In genomic region chr9:101376117-101376866, GRCh38 we compare ENCODE assay signal across 16 cellular contexts. TPM values are rescaled to one million over a fixed set of nuclear protein-coding genes. Genes with fewer than 3 reads are reported as not detected.
DNase-seq lines count a peak whose midpoint lies in the region; FAIRE-seq and TF ChIP-seq lines count a peak whose summit lies in the region.
"Had no signal": no experiment of that assay in that cellular context is flagged by ENCODE, and none has a peak within 500 bp of the region (broad histone marks: within the 10 kb centered on the region; RNA-seq: fewer than 3 reads in every experiment).

No MANE protein-coding gene starts in this region.

- no peak for TF ChIP-seq CTCF in bronchial epithelial cell (IDR thresholded peaks at IDR 0.05; ENCODE audit: insufficient read depth, low read length, severe bottlenecking)

- DNase-seq in AG08395 (ENCODE audit: low spot score) (peak; percentile 80), HTR-8/SVneo (ENCODE audit: insufficient read length, low spot score) (peak; percentile 69), bronchial epithelial cell (ENCODE audit: low read depth) (peak; percentile 67), middle frontal gyrus (ENCODE audit: extremely low spot score, low spot score) (peak; percentile 62), activated gamma-delta T cell (lab: John Stamatoyannopoulos, UW) (no peak), midbrain (lab: John Stamatoyannopoulos, UW) (no peak)
- no peak for DNase-seq in activated naive CD8-positive, alpha-beta T cell treated with anti-CD3 and anti-CD28 coated beads for 36 hours
- DNase-seq in T-helper 2 cell treated with Interferon-gamma antibody and Interleukin-4, amounts not matched to agents 5 μg/mL and 100 μg/mL, for 36 hours (ENCODE audit: low spot score) = no peak
- DNase-seq: activated CD4-positive, CD25-positive, alpha-beta regulatory T cell treated with anti-CD3 and anti-CD28 coated beads, Interleukin-2, amount 50 U/mL, for 72 hours; activated T-cell treated with anti-CD3 and anti-CD28 coated beads, Interleukin-2, amount 50 U/mL, for 4 hours; DND-41; NCI-H187 treated with DMSO at 0.1 percent for 48 hours had no signal

- no peaks in the 10 kb centered on the region for H3K27me3 ChIP-seq in bronchial epithelial cell (ENCODE audit: control insufficient read depth, insufficient read depth, low read length)
- H3K27me3 ChIP-seq: BLaER1, hepatocyte had no signal

- FAIRE-seq in HTR-8/SVneo (lab: Jason Lieb, UNC) (no peak), bronchial epithelial cell (lab: Jason Lieb, UNC) (no peak)
- FAIRE-seq: endometrium had no signal

- H3K4me3 ChIP-seq in bronchial epithelial cell (ENCODE audit: low read depth, low read length) = no peak overlapping the region
- H3K4me3 ChIP-seq: BLaER1, hepatocyte had no signal

- H3K27ac Mint-ChIP-seq in activated naive CD8-positive, alpha-beta T cell treated with anti-CD3 and anti-CD28 coated beads for 36 hours = no peak overlapping the region
- H3K27ac Mint-ChIP-seq in T-helper 2 cell treated with Interferon-gamma antibody and Interleukin-4, amounts not matched to agents 5 μg/mL and 100 μg/mL, for 36 hours = no peak overlapping the region
- H3K27ac Mint-ChIP-seq: IgD-negative memory B cell had no signal

- no peak overlapping the region for H3K4me3 Mint-ChIP-seq in activated naive CD8-positive, alpha-beta T cell treated with anti-CD3 and anti-CD28 coated beads for 36 hours
- H3K4me3 Mint-ChIP-seq in T-helper 2 cell treated with Interferon-gamma antibody and Interleukin-4, amounts not matched to agents 5 μg/mL and 100 μg/mL, for 36 hours = no peak overlapping the region
- H3K4me3 Mint-ChIP-seq: activated T-cell treated with anti-CD3 and anti-CD28 coated beads, Interleukin-2, amount 50 U/mL, for 4 hours; IgD-negative memory B cell had no signal

- H3K36me3 ChIP-seq in bronchial epithelial cell (ENCODE audit: control insufficient read depth, insufficient read depth, low read length) = no peaks in the 10 kb centered on the region
- H3K36me3 ChIP-seq: BLaER1 had no signal

- H3K4me1 Mint-ChIP-seq in activated naive CD8-positive, alpha-beta T cell treated with anti-CD3 and anti-CD28 coated beads for 36 hours = no peaks in the 10 kb centered on the region
- no peaks in the 10 kb centered on the region for H3K4me1 Mint-ChIP-seq in T-helper 2 cell treated with Interferon-gamma antibody and Interleukin-4, amounts not matched to agents 5 μg/mL and 100 μg/mL, for 36 hours (ENCODE audit: low read depth)
- H3K4me1 Mint-ChIP-seq: IgD-negative memory B cell had no signal

- H3K27me3 Mint-ChIP-seq in activated naive CD8-positive, alpha-beta T cell treated with anti-CD3 and anti-CD28 coated beads for 36 hours = peaks cover 4% of the 10 kb centered on the region
- peaks cover 3% of the 10 kb centered on the region for H3K27me3 Mint-ChIP-seq in T-helper 2 cell treated with Interferon-gamma antibody and Interleukin-4, amounts not matched to agents 5 μg/mL and 100 μg/mL, for 36 hours (ENCODE audit: low read depth)

- H3K36me3 Mint-ChIP-seq in activated naive CD8-positive, alpha-beta T cell treated with anti-CD3 and anti-CD28 coated beads for 36 hours = peaks cover 3% of the 10 kb centered on the region
- no peaks in the 10 kb centered on the region for H3K36me3 Mint-ChIP-seq in T-helper 2 cell treated with Interferon-gamma antibody and Interleukin-4, amounts not matched to agents 5 μg/mL and 100 μg/mL, for 36 hours (ENCODE audit: low read depth)
- H3K36me3 Mint-ChIP-seq: IgD-negative memory B cell had no signal

- H3K9me3 Mint-ChIP-seq in activated naive CD8-positive, alpha-beta T cell treated with anti-CD3 and anti-CD28 coated beads for 36 hours = peaks cover 2% of the 10 kb centered on the region
- no peaks in the 10 kb centered on the region for H3K9me3 Mint-ChIP-seq in T-helper 2 cell treated with Interferon-gamma antibody and Interleukin-4, amounts not matched to agents 5 μg/mL and 100 μg/mL, for 36 hours

RNA-seq across cellular contexts. Expression of gene BAAT, which starts 8.5 kb away (rescaled TPM):
- total RNA-seq in bronchial epithelial cell = 0.13 and 0.26 TPM in 2 replicates
- total RNA-seq in activated naive CD8-positive, alpha-beta T cell treated with anti-CD3 and anti-CD28 coated beads for 36 hours = under 1 TPM; 0.06 to 0.10 TPM

RNA-seq across cellular contexts. Expression of gene MRPL50, which starts 22.1 kb away (rescaled TPM):
- total RNA-seq in bronchial epithelial cell = 11.6 and 14.3 TPM in 2 replicates
- 10 to 100 TPM; 17.3 to 19.4 TPM for total RNA-seq in activated naive CD8-positive, alpha-beta T cell treated with anti-CD3 and anti-CD28 coated beads for 36 hours

RNA-seq across cellular contexts. Expression of gene ZNF189, which starts 22.4 kb away (rescaled TPM):
- 11.4 and 12.1 TPM in 2 replicates for total RNA-seq in bronchial epithelial cell
- total RNA-seq in activated naive CD8-positive, alpha-beta T cell treated with anti-CD3 and anti-CD28 coated beads for 36 hours = 1 to 10 TPM; 7.7 to 8.4 TPM

RNA-seq across cellular contexts. Expression of gene ALDOB, which starts 59.3 kb away (rescaled TPM):
- 0.13 TPM in 1 of 2 replicates, not detected in the other for total RNA-seq in bronchial epithelial cell
- not detected for total RNA-seq in activated naive CD8-positive, alpha-beta T cell treated with anti-CD3 and anti-CD28 coated beads for 36 hours

Comparison
In these comparisons a context has a peak if more than half of its experiments do, and no peak if none do; other contexts are left out.
1. DNase-seq: peak in AG08395 (single experiment), HTR-8/SVneo (single experiment), bronchial epithelial cell (single experiment) and middle frontal gyrus (single experiment); none in activated naive CD8-positive, alpha-beta T cell treated with anti-CD3 and anti-CD28 coated beads for 36 hours (single experiment), T-helper 2 cell treated with Interferon-gamma antibody and Interleukin-4, amounts not matched to agents 5 μg/mL and 100 μg/mL, for 36 hours (single experiment), activated gamma-delta T cell (single experiment) and midbrain (single experiment).